22 cellular contexts compared by ENCODE assay signal in the genomic region with DNA sequence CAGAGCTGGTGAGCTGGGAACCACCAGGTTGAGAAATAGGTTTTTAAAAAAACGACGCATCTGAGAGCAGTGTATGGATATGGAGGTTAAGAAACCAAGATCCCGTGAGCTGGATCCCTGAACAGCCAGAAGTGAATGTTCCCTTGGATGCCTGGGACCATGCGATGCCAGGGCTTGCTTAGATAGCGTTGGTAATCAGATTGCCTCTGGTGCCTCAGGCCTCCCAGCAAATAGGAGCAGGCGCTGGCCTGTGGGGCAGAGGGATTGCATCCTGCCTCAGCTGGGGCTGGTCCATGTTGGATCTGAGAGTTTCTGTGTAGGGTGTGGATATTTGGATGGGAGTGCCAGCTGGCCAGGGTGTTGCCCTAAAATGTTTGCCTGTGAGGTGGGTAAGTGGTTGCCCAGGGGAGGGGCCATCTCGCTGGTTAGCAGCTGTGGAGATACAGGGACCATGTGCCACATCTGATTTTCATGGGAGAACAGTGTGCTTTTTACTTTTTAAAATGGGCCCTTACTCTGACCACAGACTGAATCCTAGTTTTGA. TPM values are rescaled to one million over a fixed set of nuclear protein-coding genes. Genes with fewer than 3 reads are reported as not detected.
DNase-seq lines count a peak whose midpoint lies in the region; ATAC-seq, FAIRE-seq and TF ChIP-seq lines count a peak whose summit lies in the region.
"Had no signal": no experiment of that assay in that cellular context is flagged by ENCODE, and none has a peak within 500 bp of the region (broad histone marks: within the 10 kb centered on the region; RNA-seq: fewer than 3 reads in every experiment).

No MANE protein-coding gene starts in this region.

- H3K27me3 ChIP-seq in HepG2 (ENCODE audit: control insufficient read depth in 1 of 2, insufficient read depth in 2 of 2, low read length in 2 of 2) (no peaks in the 10 kb centered on the region), right lobe of liver (no peaks in the 10 kb centered on the region), small intestine (ENCODE audit: control insufficient read depth in 2 of 2, insufficient read depth in 2 of 2, low read length in 2 of 2) (no peaks in the 10 kb centered on the region)
- H3K27me3 ChIP-seq: BLaER1 treated with 17β-estradiol and CSF1 and Interleukin-3, amounts not matched to agents 10 nM and 100 nM; MG63; Peyer's patch had no signal

- no peak overlapping the region for H2AFZ ChIP-seq in HepG2 (ENCODE audit: low read length)

- ATAC-seq in HepG2 (no peak), right lobe of liver (no peak), SK-N-SH treated with all-trans-retinoic acid at 6 μM for 48 hours (no peak; the same call in 2 of the 3 replicates), naive B cell (ENCODE audit: low read depth in 2 of 2) (no peak), GM18867 (IDR thresholded peaks at IDR 0.05; ENCODE audit: unreplicated experiment) (no peak)
- ATAC-seq: CD8-positive, alpha-beta T cell had no signal

- H3K27ac Mint-ChIP-seq in naive B cell, result peak overlapping the region in 4 of 6 donors; percentile 33 to 88 (median 62)
- H3K27ac Mint-ChIP-seq: CD8-positive, alpha-beta T cell had no signal

- no peak for TF ChIP-seq EP300 in HepG2 (IDR thresholded peaks at IDR 0.05; ENCODE audit: low read depth in 2 of 2, low read length in 2 of 2)
- TF ChIP-seq EP300 in HepG2 (CRISPR knock-in tag; IDR thresholded peaks at IDR 0.05; ENCODE audit: borderline replicate concordance), result no peak

- H3K9me3 Mint-ChIP-seq in naive B cell, result no peaks in the 10 kb centered on the region
- H3K9me3 Mint-ChIP-seq: CD8-positive, alpha-beta T cell had no signal

- H4K20me1 ChIP-seq in HepG2 (ENCODE audit: insufficient read depth, low read length), result no peaks in the 10 kb centered on the region

- H3K9me3 ChIP-seq in HepG2 (ENCODE audit: low read length) (no peaks in the 10 kb centered on the region), right lobe of liver (no peaks in the 10 kb centered on the region), small intestine (ENCODE audit: control insufficient read depth, low read depth) (no peaks in the 10 kb centered on the region)
- H3K9me3 ChIP-seq: BLaER1 treated with 17β-estradiol and CSF1 and Interleukin-3, amounts not matched to agents 10 nM and 100 nM; MG63; Peyer's patch had no signal

- H3K27me3 Mint-ChIP-seq in naive B cell, result no peaks in the 10 kb centered on the region

- FAIRE-seq in HepG2 (lab: Jason Lieb, UNC), result no peak
- no peak for FAIRE-seq in small intestine (lab: Jason Lieb, UNC)
- FAIRE-seq: GM18507, GM19239, H1 had no signal

- H3K36me3 ChIP-seq in HepG2 (replicated peaks in 1 of 2; ENCODE audit: control insufficient read depth in 1 of 2, insufficient read depth in 2 of 2, low read length in 2 of 2) (peaks cover 33 to 75% of the 10 kb centered on the region in 2 experiments), right lobe of liver (peaks cover 0 to 19% (median 5%) of the 10 kb centered on the region in 4 donors), small intestine (ENCODE audit: control insufficient read depth in 2 of 2, insufficient read depth in 2 of 2, low read length in 2 of 2) (peaks cover 0 to 25% of the 10 kb centered on the region in 2 donors)

- 83% methylated on average over 6 of the region's 7 CpGs for WGBS in HepG2 (ENCODE audit: low lambda C conversion rate)
- 72% methylated on average over 5 of the region's 7 CpGs for WGBS in right lobe of liver (ENCODE audit: insufficient coverage, low coverage, low lambda C conversion rate, missing lambda C conversion rate)
- 81 to 88% (median 86%) methylated on average over 7 of the region's 7 CpGs for WGBS in small intestine, 3 donors

- H3K4me2 ChIP-seq in HepG2 (ENCODE audit: low read depth, low read length), result no peak overlapping the region
- H3K4me2 ChIP-seq: BLaER1 treated with 17β-estradiol and CSF1 and Interleukin-3, amounts not matched to agents 10 nM and 100 nM had no signal

- peaks cover 9 to 32% (median 24%) of the 10 kb centered on the region in 3 donors for H3K4me1 Mint-ChIP-seq in naive B cell

- H3K4me3 ChIP-seq in HepG2 (replicated peaks in 1 of 3; ENCODE audit: insufficient read depth in 1 of 3, low read depth in 2 of 3, low read length in 3 of 3) (no peak overlapping the region), right lobe of liver (no peak overlapping the region), small intestine (ENCODE audit: low read depth in 1 of 2, low read length in 2 of 2) (no peak overlapping the region)
- H3K4me3 ChIP-seq: BLaER1 treated with 17β-estradiol and CSF1 and Interleukin-3, amounts not matched to agents 10 nM and 100 nM; MG63; Peyer's patch had no signal

- H3K4me1 ChIP-seq in HepG2 (ENCODE audit: insufficient read depth, low read length) (no peaks in the 10 kb centered on the region), right lobe of liver (no peaks in the 10 kb centered on the region), small intestine (ENCODE audit: control insufficient read depth in 2 of 2, insufficient read depth in 1 of 2, low read depth in 1 of 2, low read length in 1 of 2) (no peaks in the 10 kb centered on the region)
- H3K4me1 ChIP-seq: Peyer's patch had no signal

- H3K27ac ChIP-seq in HepG2 (ENCODE audit: extremely low read length, insufficient read depth, low read length) (no peak overlapping the region), right lobe of liver (no peak overlapping the region), small intestine (ENCODE audit: low read depth in 1 of 2, low read length in 1 of 2) (no peak overlapping the region)
- H3K27ac ChIP-seq: BLaER1 treated with 17β-estradiol and CSF1 and Interleukin-3, amounts not matched to agents 10 nM and 100 nM; Peyer's patch had no signal

- H3K36me3 Mint-ChIP-seq in naive B cell, result peaks cover 15 to 36% of the 10 kb centered on the region in 2 donors

- H3K79me2 ChIP-seq in HepG2 (ENCODE audit: insufficient read depth, low read length), result no peaks in the 10 kb centered on the region

- DNase-seq in HepG2 (ENCODE audit: low spot score) (no peak), right lobe of liver (no peak), naive B cell (no peak), mucosa of gallbladder (ENCODE audit: low spot score) (no peak), small intestine (no peak)
- DNase-seq: CD8-positive, alpha-beta T cell; GDM1; Kasumi-1; MG63; NCI-H1417; NCI-H1694 treated with DMSO at 0.1 percent for 48 hours; NCI-H2081 treated with DMSO at 0.1 percent for 48 hours; NCI-H2171 treated with DMSO at 0.1 percent for 48 hours; NCI-H524 treated with DMSO at 0.1 percent for 48 hours; NCI-H82; Peyer's patch had no signal

- POLR2A ChIA-PET in HepG2 (lab: Yijun Ruan, JAX), result no interaction called here

- no peak overlapping the region for H3K4me3 Mint-ChIP-seq in naive B cell
- H3K4me3 Mint-ChIP-seq: CD8-positive, alpha-beta T cell had no signal

- TF ChIP-seq POLR2A in HepG2 (IDR thresholded peaks at IDR 0.05; ENCODE audit: insufficient read depth in 1 of 2, low read depth in 2 of 2, low read length in 2 of 2) (no peak), right lobe of liver (IDR thresholded peaks at IDR 0.05) (no peak)

- TF ChIP-seq CTCF in HepG2 (CRISPR knock-in tag; IDR thresholded peaks at IDR 0.05) (no peak), right lobe of liver (IDR thresholded peaks at IDR 0.05) (no peak)

- intact Hi-C loops in HepG2 (cut with micrococcal nuclease; ENCODE audit: unreplicated experiment) (no loop called here), right lobe of liver (cut with DNase I) (no loop called here)

- BruUV-seq in HepG2 (replicated peaks; lab: Mats Ljungman, UMichigan), result no TSS peak

- in situ Hi-C loops in HepG2 (cut with HindIII; ENCODE audit: extremely low pct_ligation_motif_present, low pct_unique_long_range_greater_than_20kb), result no loop called here

- CTCF ChIA-PET in HepG2 (lab: Yijun Ruan, JAX; ENCODE audit: low intra/inter-chr PET ratio, low total read pairs), result no interaction called here

- no peak for TF ChIP-seq RAD21 in HepG2 (CRISPR knock-in tag; IDR thresholded peaks at IDR 0.05)

- H3K9ac ChIP-seq in HepG2 (ENCODE audit: insufficient read depth, low read depth, low read length), result no peak overlapping the region
- H3K9ac ChIP-seq: BLaER1 treated with 17β-estradiol and CSF1 and Interleukin-3, amounts not matched to agents 10 nM and 100 nM had no signal

TF ChIP-seq in HepG2, 621 proteins besides CTCF, POLR2A, EP300 and RAD21 (continues in another document):
- TF ChIP-seq ZNF598 (CRISPR knock-in tag; IDR thresholded peaks at IDR 0.05; ENCODE audit: borderline replicate concordance), result 0 out of 2 replicates have a peak, but pooled peaks have one; percentile 9

RNA-seq across cellular contexts. Expression of a gene that starts 55.3 kb away (rescaled TPM):
- total RNA-seq in HepG2 (2016; rRNA removed; fragmentation: Illumina TruSeq; extraction: Trizol), result 21.0 and 24.0 TPM in 2 replicates
- 8.3 and 8.9 TPM in 2 replicates for total RNA-seq in HepG2 (2016; cell fraction: cytosol; rRNA removed; fragmentation: Illumina TruSeq; extraction: Trizol; ENCODE audit: low read depth)
- 17.8 and 24.5 TPM in 2 replicates for total RNA-seq in HepG2 (2016; cell fraction: insoluble cytoplasmic fraction; rRNA removed; fragmentation: Illumina TruSeq; extraction: Trizol)
- total RNA-seq in HepG2 (2016; cell fraction: membrane; rRNA removed; fragmentation: Illumina TruSeq; extraction: Trizol), result 18.3 and 18.8 TPM in 2 replicates
- total RNA-seq in HepG2 (2016; cell fraction: nucleus; rRNA removed; fragmentation: Illumina TruSeq; extraction: Trizol), result 28.5 and 28.8 TPM in 2 replicates
- polyA plus RNA-seq in HepG2 (2011; rRNA removed), result 23.7 and 25.2 TPM in 2 replicates
- 16.5 and 24.2 TPM in 2 replicates for polyA plus RNA-seq in HepG2 (2011; cell fraction: cytosol; rRNA removed)
- polyA plus RNA-seq in HepG2 (2011; cell fraction: nucleus; rRNA removed), result 65.7 and 80.5 TPM in 2 replicates
- 20.4 and 24.1 TPM in 2 replicates for polyA plus RNA-seq in HepG2 (2012)
- polyA plus RNA-seq in HepG2 (2016; cell fraction: cytosol; fragmentation: Illumina TruSeq; extraction: Trizol; ENCODE audit: low read depth), result 5.7 and 5.8 TPM in 2 replicates
- polyA plus RNA-seq in HepG2 (2016; cell fraction: insoluble cytoplasmic fraction; fragmentation: Illumina TruSeq; extraction: Trizol; ENCODE audit: low read depth), result 19.1 and 24.2 TPM in 2 replicates
- polyA plus RNA-seq in HepG2 (2016; cell fraction: membrane; fragmentation: Illumina TruSeq; extraction: Trizol; ENCODE audit: low read depth), result 11.6 and 14.8 TPM in 2 replicates
- 29.2 and 31.6 TPM in 2 replicates for polyA plus RNA-seq in HepG2 (2016; cell fraction: nucleus; fragmentation: Illumina TruSeq; extraction: Trizol; ENCODE audit: insufficient read depth, low read depth)
- polyA minus RNA-seq in HepG2 (2011; rRNA and poly(A)+ RNA removed; ENCODE audit: low replicate concordance), result 25.8 and 60.0 TPM in 2 replicates
- polyA minus RNA-seq in HepG2 (2011; cell fraction: cytosol; rRNA and poly(A)+ RNA removed), result 12.9 and 13.4 TPM in 2 replicates
- polyA minus RNA-seq in HepG2 (2011; cell fraction: nucleus; rRNA and poly(A)+ RNA removed), result 37.9 and 48.2 TPM in 2 replicates
- total RNA-seq in right lobe of liver, result 10 to 100 TPM in 2 of 6 experiments, 1 to 10 TPM in 4; 7.6 to 15.5 (median 9.8) TPM
- polyA plus RNA-seq in naive B cell (ENCODE audit: low read depth in 6 of 6), result 10 to 100 TPM; 27.7 to 77.8 (median 34.1) TPM
- total RNA-seq in mucosa of gallbladder, result 29.3 TPM
- polyA plus RNA-seq in small intestine, result 10 to 100 TPM; 25.7 to 48.8 (median 39.2) TPM
